ENCODE assay signal across 8 cellular contexts in genomic region chr10:75408911-75409885, GRCh38. TPM values are rescaled to one million over a fixed set of nuclear protein-coding genes. Genes with fewer than 3 reads are reported as not detected.
DNase-seq lines count a peak whose midpoint lies in the region; ATAC-seq and TF ChIP-seq lines count a peak whose summit lies in the region.

No MANE protein-coding gene starts in this region.

- intact Hi-C loops in breast epithelium (cut with DNase I; ENCODE audit: low total_unique reads) = no loop called here

- H3K9me3 ChIP-seq in breast epithelium = no peaks in the 10 kb centered on the region
- H3K9me3 ChIP-seq in skeletal muscle tissue (ENCODE audit: control insufficient read depth in 3 of 3, low read length in 3 of 3) = no peaks in the 10 kb centered on the region

- no peaks in the 10 kb centered on the region for H3K4me1 ChIP-seq in breast epithelium
- H3K4me1 ChIP-seq in skeletal muscle tissue (ENCODE audit: control insufficient read depth in 3 of 3, insufficient read depth in 3 of 3, low read length in 3 of 3) = peaks cover 10 to 18% (median 16%) of the 10 kb centered on the region in 3 donors

- H3K36me3 ChIP-seq in breast epithelium (no peaks in the 10 kb centered on the region), skeletal muscle tissue (ENCODE audit: control insufficient read depth in 3 of 3, insufficient read depth in 3 of 3, low read length in 3 of 3) (no peaks in the 10 kb centered on the region)

- H3K4me3 ChIP-seq in breast epithelium (peak overlapping the region; percentile 70 to 81 (median 80)), skeletal muscle tissue (ENCODE audit: low read length in 3 of 3) (peak overlapping the region; percentile 73 to 78 (median 75))

- DNase-seq in DMS 273 (lab: John Stamatoyannopoulos, UW; ENCODE audit: unreplicated experiment) (peak; percentile 79), DMS 273 treated with DMSO at 0.1 percent for 48 hours (lab: John Stamatoyannopoulos, UW) (no peak), NOMO-1 (lab: John Stamatoyannopoulos, UW; ENCODE audit: unreplicated experiment in 2 of 2) (peak; percentile 67 to 87), breast epithelium (ENCODE audit: low spot score in 2 of 2) (peak in 1 of 2 donors; percentile 72), iPS-NIHi7 (ENCODE audit: extremely low spot score) (peak; percentile 83)

- H3K27me3 ChIP-seq in breast epithelium = peaks cover 0 to 5% of the 10 kb centered on the region in 2 donors
- peaks cover 10 to 72% (median 11%) of the 10 kb centered on the region in 3 donors for H3K27me3 ChIP-seq in skeletal muscle tissue (ENCODE audit: control insufficient read depth in 3 of 3, insufficient read depth in 3 of 3, low read length in 3 of 3)

- peak; percentile 55 for ATAC-seq in HG02588 (IDR thresholded peaks at IDR 0.05; ENCODE audit: unreplicated experiment)
- ATAC-seq in GM21515 (IDR thresholded peaks at IDR 0.05; ENCODE audit: unreplicated experiment) = no peak

- no peak for TF ChIP-seq POLR2A in breast epithelium (IDR thresholded peaks at IDR 0.05)

- H3K9ac ChIP-seq in skeletal muscle tissue (ENCODE audit: low read depth in 1 of 3, low read length in 3 of 3) = peak overlapping the region; percentile 80 to 86 (median 81)

- peak in 2 of 3 donors; percentile 21 to 39 for TF ChIP-seq CTCF in breast epithelium (IDR thresholded peaks at IDR 0.05)

- H3K27ac ChIP-seq in breast epithelium (peak overlapping the region; percentile 87 to 94), skeletal muscle tissue (ENCODE audit: low read depth, low read length) (peak overlapping the region; percentile 82)

RNA-seq across cellular contexts. Expression of gene ZNF503, which starts 7.6 kb away (rescaled TPM):
- total RNA-seq in breast epithelium = 10 to 100 TPM in 1 of 3 donors, 1 to 10 TPM in 2; 3.6 to 10.9 (median 7.6) TPM
- total RNA-seq in skeletal muscle tissue = 3.7 TPM

RNA-seq across cellular contexts. Expression of gene LRMDA, which starts 22.2 kb away (rescaled TPM):
- 10 to 100 TPM in 2 of 3 donors, 1 to 10 TPM in 1; 8.3 to 17.1 (median 11.1) TPM for total RNA-seq in breast epithelium
- 7.3 TPM for total RNA-seq in skeletal muscle tissue
